In the genomic region with DNA sequence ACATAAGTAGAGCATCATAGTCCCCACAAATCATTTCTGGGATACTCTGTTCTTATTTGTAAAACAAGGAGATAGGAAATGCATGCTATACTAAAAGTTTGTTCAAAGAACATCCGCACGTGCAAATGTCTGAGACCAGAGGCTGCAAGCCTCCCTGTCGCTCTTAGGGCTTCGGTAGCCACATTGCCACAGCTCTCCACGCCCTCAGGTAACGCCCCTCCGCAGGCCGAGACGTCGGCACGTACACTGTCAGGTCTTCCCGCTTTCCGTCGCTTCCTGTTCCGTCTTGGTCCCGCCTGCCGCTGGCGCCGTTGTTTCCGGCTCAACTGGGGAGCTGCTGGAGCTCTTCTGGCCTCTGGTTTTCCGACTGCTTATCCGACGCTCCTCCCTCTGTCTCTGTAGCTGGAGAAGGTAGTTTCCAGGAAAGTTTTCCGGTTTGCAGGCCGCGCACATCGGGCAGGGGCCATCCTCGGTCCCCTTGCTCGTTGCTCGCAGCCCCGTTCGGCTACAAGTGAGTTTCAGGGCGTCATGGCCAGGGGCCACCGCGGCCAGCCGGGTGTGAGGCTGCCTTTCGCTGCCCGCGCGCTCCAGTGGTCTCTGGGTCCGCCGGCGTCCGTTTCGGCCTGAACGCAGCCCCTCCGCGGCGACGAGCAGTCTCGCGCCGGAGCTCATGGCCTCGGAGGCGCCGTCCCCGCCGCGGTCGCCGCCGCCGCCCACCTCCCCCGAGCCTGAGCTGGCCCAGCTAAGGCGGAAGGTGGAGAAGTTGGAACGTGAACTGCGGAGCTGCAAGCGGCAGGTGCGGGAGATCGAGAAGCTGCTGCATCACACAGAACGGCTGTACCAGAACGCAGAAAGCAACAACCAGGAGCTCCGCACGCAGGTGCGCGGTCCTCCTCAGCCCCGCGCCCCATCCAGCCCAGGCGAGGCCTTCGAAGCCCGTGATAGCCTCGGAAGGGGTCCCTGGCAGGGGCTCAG, we compare ENCODE assay signal across 1 cellular context.
TF ChIP-seq lines count a peak whose summit lies in the region.

A gene with protein sequence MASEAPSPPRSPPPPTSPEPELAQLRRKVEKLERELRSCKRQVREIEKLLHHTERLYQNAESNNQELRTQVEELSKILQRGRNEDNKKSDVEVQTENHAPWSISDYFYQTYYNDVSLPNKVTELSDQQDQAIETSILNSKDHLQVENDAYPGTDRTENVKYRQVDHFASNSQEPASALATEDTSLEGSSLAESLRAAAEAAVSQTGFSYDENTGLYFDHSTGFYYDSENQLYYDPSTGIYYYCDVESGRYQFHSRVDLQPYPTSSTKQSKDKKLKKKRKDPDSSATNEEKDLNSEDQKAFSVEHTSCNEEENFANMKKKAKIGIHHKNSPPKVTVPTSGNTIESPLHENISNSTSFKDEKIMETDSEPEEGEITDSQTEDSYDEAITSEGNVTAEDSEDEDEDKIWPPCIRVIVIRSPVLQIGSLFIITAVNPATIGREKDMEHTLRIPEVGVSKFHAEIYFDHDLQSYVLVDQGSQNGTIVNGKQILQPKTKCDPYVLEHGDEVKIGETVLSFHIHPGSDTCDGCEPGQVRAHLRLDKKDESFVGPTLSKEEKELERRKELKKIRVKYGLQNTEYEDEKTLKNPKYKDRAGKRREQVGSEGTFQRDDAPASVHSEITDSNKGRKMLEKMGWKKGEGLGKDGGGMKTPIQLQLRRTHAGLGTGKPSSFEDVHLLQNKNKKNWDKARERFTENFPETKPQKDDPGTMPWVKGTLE (plus strand): TSS at position 308 of the 975 bp plus-strand sequence. CDS start 363 bp downstream, at position 671.

TF ChIP-seq in GM12878, 131 proteins besides CTCF, POLR2A, EP300 and RAD21 (continued from another document and continues in another):
- TF ChIP-seq NFYA (IDR thresholded peaks at IDR 0.05; ENCODE audit: borderline replicate concordance, low read depth, low read length): no peak
- TF ChIP-seq, protein P1, sequence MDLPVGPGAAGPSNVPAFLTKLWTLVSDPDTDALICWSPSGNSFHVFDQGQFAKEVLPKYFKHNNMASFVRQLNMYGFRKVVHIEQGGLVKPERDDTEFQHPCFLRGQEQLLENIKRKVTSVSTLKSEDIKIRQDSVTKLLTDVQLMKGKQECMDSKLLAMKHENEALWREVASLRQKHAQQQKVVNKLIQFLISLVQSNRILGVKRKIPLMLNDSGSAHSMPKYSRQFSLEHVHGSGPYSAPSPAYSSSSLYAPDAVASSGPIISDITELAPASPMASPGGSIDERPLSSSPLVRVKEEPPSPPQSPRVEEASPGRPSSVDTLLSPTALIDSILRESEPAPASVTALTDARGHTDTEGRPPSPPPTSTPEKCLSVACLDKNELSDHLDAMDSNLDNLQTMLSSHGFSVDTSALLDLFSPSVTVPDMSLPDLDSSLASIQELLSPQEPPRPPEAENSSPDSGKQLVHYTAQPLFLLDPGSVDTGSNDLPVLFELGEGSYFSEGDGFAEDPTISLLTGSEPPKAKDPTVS (IDR thresholded peaks at IDR 0.05; ENCODE audit: low read depth, low read length): no peak
- TF ChIP-seq SUPT20H (IDR thresholded peaks at IDR 0.05; ENCODE audit: borderline replicate concordance, control insufficient read depth, low read depth, low read length): no peak
- TF ChIP-seq, protein P2, sequence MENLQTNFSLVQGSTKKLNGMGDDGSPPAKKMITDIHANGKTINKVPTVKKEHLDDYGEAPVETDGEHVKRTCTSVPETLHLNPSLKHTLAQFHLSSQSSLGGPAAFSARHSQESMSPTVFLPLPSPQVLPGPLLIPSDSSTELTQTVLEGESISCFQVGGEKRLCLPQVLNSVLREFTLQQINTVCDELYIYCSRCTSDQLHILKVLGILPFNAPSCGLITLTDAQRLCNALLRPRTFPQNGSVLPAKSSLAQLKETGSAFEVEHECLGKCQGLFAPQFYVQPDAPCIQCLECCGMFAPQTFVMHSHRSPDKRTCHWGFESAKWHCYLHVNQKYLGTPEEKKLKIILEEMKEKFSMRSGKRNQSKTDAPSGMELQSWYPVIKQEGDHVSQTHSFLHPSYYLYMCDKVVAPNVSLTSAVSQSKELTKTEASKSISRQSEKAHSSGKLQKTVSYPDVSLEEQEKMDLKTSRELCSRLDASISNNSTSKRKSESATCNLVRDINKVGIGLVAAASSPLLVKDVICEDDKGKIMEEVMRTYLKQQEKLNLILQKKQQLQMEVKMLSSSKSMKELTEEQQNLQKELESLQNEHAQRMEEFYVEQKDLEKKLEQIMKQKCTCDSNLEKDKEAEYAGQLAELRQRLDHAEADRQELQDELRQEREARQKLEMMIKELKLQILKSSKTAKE (IDR thresholded peaks at IDR 0.05; ENCODE audit: low read depth, poor library complexity, severe bottlenecking): no peak
- TF ChIP-seq, protein P3, sequence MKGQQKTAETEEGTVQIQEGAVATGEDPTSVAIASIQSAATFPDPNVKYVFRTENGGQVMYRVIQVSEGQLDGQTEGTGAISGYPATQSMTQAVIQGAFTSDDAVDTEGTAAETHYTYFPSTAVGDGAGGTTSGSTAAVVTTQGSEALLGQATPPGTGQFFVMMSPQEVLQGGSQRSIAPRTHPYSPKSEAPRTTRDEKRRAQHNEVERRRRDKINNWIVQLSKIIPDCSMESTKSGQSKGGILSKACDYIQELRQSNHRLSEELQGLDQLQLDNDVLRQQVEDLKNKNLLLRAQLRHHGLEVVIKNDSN (IDR thresholded peaks at IDR 0.05; ENCODE audit: borderline replicate concordance, extremely low read length, insufficient read depth, low read depth, low read length): no peak
- TF ChIP-seq MTA3 (IDR thresholded peaks at IDR 0.05; ENCODE audit: borderline replicate concordance, low read length): no peak
- TF ChIP-seq SIN3A (IDR thresholded peaks at IDR 0.05; ENCODE audit: low read depth, low read length): no peak
- TF ChIP-seq, protein P4, sequence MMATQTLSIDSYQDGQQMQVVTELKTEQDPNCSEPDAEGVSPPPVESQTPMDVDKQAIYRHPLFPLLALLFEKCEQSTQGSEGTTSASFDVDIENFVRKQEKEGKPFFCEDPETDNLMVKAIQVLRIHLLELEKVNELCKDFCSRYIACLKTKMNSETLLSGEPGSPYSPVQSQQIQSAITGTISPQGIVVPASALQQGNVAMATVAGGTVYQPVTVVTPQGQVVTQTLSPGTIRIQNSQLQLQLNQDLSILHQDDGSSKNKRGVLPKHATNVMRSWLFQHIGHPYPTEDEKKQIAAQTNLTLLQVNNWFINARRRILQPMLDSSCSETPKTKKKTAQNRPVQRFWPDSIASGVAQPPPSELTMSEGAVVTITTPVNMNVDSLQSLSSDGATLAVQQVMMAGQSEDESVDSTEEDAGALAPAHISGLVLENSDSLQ (IDR thresholded peaks at IDR 0.05): peak; percentile 89
- no peak for TF ChIP-seq ZNF384 (IDR thresholded peaks at IDR 0.05; ENCODE audit: borderline replicate concordance, low read depth, low read length)
- TF ChIP-seq SUZ12 (IDR thresholded peaks at IDR 0.05; ENCODE audit: unreplicated experiment): no peak
- TF ChIP-seq ZNF24 (IDR thresholded peaks at IDR 0.05): no peak
- TF ChIP-seq, protein P5, sequence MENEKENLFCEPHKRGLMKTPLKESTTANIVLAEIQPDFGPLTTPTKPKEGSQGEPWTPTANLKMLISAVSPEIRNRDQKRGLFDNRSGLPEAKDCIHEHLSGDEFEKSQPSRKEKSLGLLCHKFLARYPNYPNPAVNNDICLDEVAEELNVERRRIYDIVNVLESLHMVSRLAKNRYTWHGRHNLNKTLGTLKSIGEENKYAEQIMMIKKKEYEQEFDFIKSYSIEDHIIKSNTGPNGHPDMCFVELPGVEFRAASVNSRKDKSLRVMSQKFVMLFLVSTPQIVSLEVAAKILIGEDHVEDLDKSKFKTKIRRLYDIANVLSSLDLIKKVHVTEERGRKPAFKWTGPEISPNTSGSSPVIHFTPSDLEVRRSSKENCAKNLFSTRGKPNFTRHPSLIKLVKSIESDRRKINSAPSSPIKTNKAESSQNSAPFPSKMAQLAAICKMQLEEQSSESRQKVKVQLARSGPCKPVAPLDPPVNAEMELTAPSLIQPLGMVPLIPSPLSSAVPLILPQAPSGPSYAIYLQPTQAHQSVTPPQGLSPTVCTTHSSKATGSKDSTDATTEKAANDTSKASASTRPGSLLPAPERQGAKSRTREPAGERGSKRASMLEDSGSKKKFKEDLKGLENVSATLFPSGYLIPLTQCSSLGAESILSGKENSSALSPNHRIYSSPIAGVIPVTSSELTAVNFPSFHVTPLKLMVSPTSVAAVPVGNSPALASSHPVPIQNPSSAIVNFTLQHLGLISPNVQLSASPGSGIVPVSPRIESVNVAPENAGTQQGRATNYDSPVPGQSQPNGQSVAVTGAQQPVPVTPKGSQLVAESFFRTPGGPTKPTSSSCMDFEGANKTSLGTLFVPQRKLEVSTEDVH (IDR thresholded peaks at IDR 0.05; ENCODE audit: low read depth, partially characterized antibody): peak; percentile 68
- TF ChIP-seq ZNF274 (IDR thresholded peaks at IDR 0.05; ENCODE audit: insufficient read depth, insufficient read length): no peak
- TF ChIP-seq KDM1A (IDR thresholded peaks at IDR 0.05; ENCODE audit: borderline replicate concordance): no peak
- peak; percentile 73 for TF ChIP-seq EED (IDR thresholded peaks at IDR 0.05; ENCODE audit: low read depth)
- TF ChIP-seq IKZF2 (IDR thresholded peaks at IDR 0.05): 0 out of 4 replicates have a peak, but pooled peaks of 1 of the 2 experiments have one; percentile 25
- no peak for TF ChIP-seq RFX5 (IDR thresholded peaks at IDR 0.05; ENCODE audit: low read depth, low read length)
- TF ChIP-seq BHLHE40 (IDR thresholded peaks at IDR 0.05; ENCODE audit: borderline replicate concordance in 1 of 2, low read depth in 2 of 2, low read length in 1 of 2): peak; percentile 88 to 93
- peak; percentile 63; the same call in 1 of the 2 replicates for TF ChIP-seq ASH2L (IDR thresholded peaks at IDR 0.05; ENCODE audit: borderline replicate concordance, low read depth)
- no peak for TF ChIP-seq SMAD1 (IDR thresholded peaks at IDR 0.05; ENCODE audit: low read depth, partially characterized antibody)
- no peak for TF ChIP-seq SRF (IDR thresholded peaks at IDR 0.05; ENCODE audit: low read depth in 2 of 2, low read length in 2 of 2)
- no peak for TF ChIP-seq TBL1XR1 (IDR thresholded peaks at IDR 0.05; ENCODE audit: low read depth, low read length)
- TF ChIP-seq FOXM1 (IDR thresholded peaks at IDR 0.05; ENCODE audit: low read depth, low read length): no peak
- TF ChIP-seq HCFC1 (IDR thresholded peaks at IDR 0.05; ENCODE audit: low read length): peak; percentile 55
- TF ChIP-seq RCOR1 (conservative IDR thresholded peaks at IDR 0.05; ENCODE audit: low read depth, low read length): no peak
- TF ChIP-seq, protein P6, sequence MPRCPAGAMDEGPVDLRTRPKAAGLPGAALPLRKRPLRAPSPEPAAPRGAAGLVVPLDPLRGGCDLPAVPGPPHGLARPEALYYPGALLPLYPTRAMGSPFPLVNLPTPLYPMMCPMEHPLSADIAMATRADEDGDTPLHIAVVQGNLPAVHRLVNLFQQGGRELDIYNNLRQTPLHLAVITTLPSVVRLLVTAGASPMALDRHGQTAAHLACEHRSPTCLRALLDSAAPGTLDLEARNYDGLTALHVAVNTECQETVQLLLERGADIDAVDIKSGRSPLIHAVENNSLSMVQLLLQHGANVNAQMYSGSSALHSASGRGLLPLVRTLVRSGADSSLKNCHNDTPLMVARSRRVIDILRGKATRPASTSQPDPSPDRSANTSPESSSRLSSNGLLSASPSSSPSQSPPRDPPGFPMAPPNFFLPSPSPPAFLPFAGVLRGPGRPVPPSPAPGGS (IDR thresholded peaks at IDR 0.05; ENCODE audit: borderline replicate concordance, insufficient read depth, low read depth, low read length, poor library complexity, severe bottlenecking): no peak
- TF ChIP-seq NR2F1 (conservative IDR thresholded peaks at IDR 0.05): peak; percentile 42; the same call in 1 of the 2 replicates
- TF ChIP-seq NFXL1 (IDR thresholded peaks at IDR 0.05; ENCODE audit: borderline replicate concordance): no peak
- TF ChIP-seq GATAD2B (conservative IDR thresholded peaks at IDR 0.05; ENCODE audit: low read depth): peak; percentile 82
- peak; percentile 86; the same call in 1 of the 2 replicates for TF ChIP-seq TAF1 (IDR thresholded peaks at IDR 0.05; ENCODE audit: borderline replicate concordance, low read depth, low read length)
- peak; percentile 79 for TF ChIP-seq LARP7 (IDR thresholded peaks at IDR 0.05)
- TF ChIP-seq, protein P7, sequence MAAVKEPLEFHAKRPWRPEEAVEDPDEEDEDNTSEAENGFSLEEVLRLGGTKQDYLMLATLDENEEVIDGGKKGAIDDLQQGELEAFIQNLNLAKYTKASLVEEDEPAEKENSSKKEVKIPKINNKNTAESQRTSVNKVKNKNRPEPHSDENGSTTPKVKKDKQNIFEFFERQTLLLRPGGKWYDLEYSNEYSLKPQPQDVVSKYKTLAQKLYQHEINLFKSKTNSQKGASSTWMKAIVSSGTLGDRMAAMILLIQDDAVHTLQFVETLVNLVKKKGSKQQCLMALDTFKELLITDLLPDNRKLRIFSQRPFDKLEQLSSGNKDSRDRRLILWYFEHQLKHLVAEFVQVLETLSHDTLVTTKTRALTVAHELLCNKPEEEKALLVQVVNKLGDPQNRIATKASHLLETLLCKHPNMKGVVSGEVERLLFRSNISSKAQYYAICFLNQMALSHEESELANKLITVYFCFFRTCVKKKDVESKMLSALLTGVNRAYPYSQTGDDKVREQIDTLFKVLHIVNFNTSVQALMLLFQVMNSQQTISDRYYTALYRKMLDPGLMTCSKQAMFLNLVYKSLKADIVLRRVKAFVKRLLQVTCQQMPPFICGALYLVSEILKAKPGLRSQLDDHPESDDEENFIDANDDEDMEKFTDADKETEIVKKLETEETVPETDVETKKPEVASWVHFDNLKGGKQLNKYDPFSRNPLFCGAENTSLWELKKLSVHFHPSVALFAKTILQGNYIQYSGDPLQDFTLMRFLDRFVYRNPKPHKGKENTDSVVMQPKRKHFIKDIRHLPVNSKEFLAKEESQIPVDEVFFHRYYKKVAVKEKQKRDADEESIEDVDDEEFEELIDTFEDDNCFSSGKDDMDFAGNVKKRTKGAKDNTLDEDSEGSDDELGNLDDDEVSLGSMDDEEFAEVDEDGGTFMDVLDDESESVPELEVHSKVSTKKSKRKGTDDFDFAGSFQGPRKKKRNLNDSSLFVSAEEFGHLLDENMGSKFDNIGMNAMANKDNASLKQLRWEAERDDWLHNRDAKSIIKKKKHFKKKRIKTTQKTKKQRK (IDR thresholded peaks at IDR 0.05; ENCODE audit: low read depth, low read length): no peak
- TF ChIP-seq CBFB (IDR thresholded peaks at IDR 0.05; ENCODE audit: low read depth): 0 out of 2 replicates have a peak, but pooled peaks have one; percentile 30
- TF ChIP-seq HDAC2 (IDR thresholded peaks at IDR 0.05): no peak
- no peak for TF ChIP-seq JUND (IDR thresholded peaks at IDR 0.05; ENCODE audit: low read depth, low read length)
- TF ChIP-seq FOXK2 (IDR thresholded peaks at IDR 0.05): no peak
- TF ChIP-seq TCF3 (IDR thresholded peaks at IDR 0.05; ENCODE audit: borderline replicate concordance, insufficient read depth, low read depth, low read length): no peak
- TF ChIP-seq TARDBP (IDR thresholded peaks at IDR 0.05; ENCODE audit: borderline replicate concordance): no peak
- TF ChIP-seq YY1 (IDR thresholded peaks at IDR 0.05; ENCODE audit: low read depth, low read length): peak; percentile 81
- no peak; the same call in 1 of the 2 replicates for TF ChIP-seq CBX5 (IDR thresholded peaks at IDR 0.05; ENCODE audit: low read depth)
- TF ChIP-seq PML (IDR thresholded peaks at IDR 0.05; ENCODE audit: low read length): peak; percentile 87
- TF ChIP-seq IKZF1 (conservative IDR thresholded peaks at IDR 0.05): peak; percentile 82
